8 cellular contexts compared by ENCODE assay signal in genomic region chr4:25180524-25181131, GRCh38. TPM values are rescaled to one million over a fixed set of nuclear protein-coding genes. Genes with fewer than 3 reads are reported as not detected.
DNase-seq lines count a peak whose midpoint lies in the region; ATAC-seq, FAIRE-seq and TF ChIP-seq lines count a peak whose summit lies in the region.

No MANE protein-coding gene starts in this region.

- H3K4me3 ChIP-seq in NT2/D1 (ENCODE audit: insufficient read length, low read depth) (no peak overlapping the region), left lung (no peak overlapping the region)

- no peaks in the 10 kb centered on the region for H3K36me3 ChIP-seq in NT2/D1 (ENCODE audit: insufficient read depth, insufficient read length, low read length)
- H3K36me3 ChIP-seq in left lung = peaks cover 0 to 4% of the 10 kb centered on the region in 2 donors

- DNase-seq in COR-L47 (lab: John Stamatoyannopoulos, UW) = peak; percentile 42
- DNase-seq in NT2/D1 (ENCODE audit: low read depth, low spot score) = peak; percentile 50
- DNase-seq in astrocyte of the hippocampus (ENCODE audit: low read depth, low spot score) = peak; percentile 46
- no peak for DNase-seq in left lung
- no peak for DNase-seq in NCI-H2107 (lab: John Stamatoyannopoulos, UW)
- DNase-seq in GM12891 (ENCODE audit: insufficient read length, low spot score) = no peak

- TF ChIP-seq POLR2A in GM12891 (IDR thresholded peaks at IDR 0.05; ENCODE audit: low read depth, low read length) = no peak

- no peaks in the 10 kb centered on the region for H3K4me1 ChIP-seq in NT2/D1 (ENCODE audit: insufficient read depth, insufficient read length)
- peaks cover 0 to 3% of the 10 kb centered on the region in 2 donors for H3K4me1 ChIP-seq in left lung

- peak; percentile 57 to 60 for TF ChIP-seq CTCF in left lung (IDR thresholded peaks at IDR 0.05)

- no peak for FAIRE-seq in GM12891 (lab: Jason Lieb, UNC)

- ATAC-seq in GM18909 (IDR thresholded peaks at IDR 0.05; ENCODE audit: poor library complexity, unreplicated experiment) (peak; percentile 89), HG03095 (IDR thresholded peaks at IDR 0.05; ENCODE audit: unreplicated experiment) (peak; percentile 85), left lung (peak; percentile 92)

- intact Hi-C loops in left lung (cut with DNase I) = loop anchor here in 1 of 2 donors (10.0 kb wide), 1 partner anchor 184 kb away; no protein-coding TSS in a partner anchor

- H3K9ac ChIP-seq in NT2/D1 (ENCODE audit: insufficient read length, low read depth) = no peak overlapping the region

- H3K27me3 ChIP-seq in NT2/D1 (ENCODE audit: insufficient read depth, insufficient read length) (no peaks in the 10 kb centered on the region), left lung (no peaks in the 10 kb centered on the region)

- H3K9me3 ChIP-seq in NT2/D1 (ENCODE audit: insufficient read depth, low read length) = no peaks in the 10 kb centered on the region
- no peaks in the 10 kb centered on the region for H3K9me3 ChIP-seq in left lung

- no peak overlapping the region for H3K27ac ChIP-seq in left lung

TF ChIP-seq in GM12891, 5 proteins besides CTCF, POLR2A, EP300 and RAD21:
- TF ChIP-seq TAF1 (IDR thresholded peaks at IDR 0.05; ENCODE audit: low read depth, low read length) (no peak), POLR2AphosphoS5 (IDR thresholded peaks at IDR 0.05; ENCODE audit: low read depth, low read length) (no peak), PAX5 (IDR thresholded peaks at IDR 0.05; ENCODE audit: insufficient read depth, low read length, severe bottlenecking) (no peak), POU2F2 (IDR thresholded peaks at IDR 0.05; ENCODE audit: low read depth, low read length) (no peak), SPI1 (IDR thresholded peaks at IDR 0.05; ENCODE audit: low read depth, low read length) (no peak)
TF ChIP-seq in GM12891: peak in this region for 0.

RNA-seq across cellular contexts. Expression of gene SEPSECS, which starts 20.4 kb away (rescaled TPM):
- total RNA-seq in left lung = 1 to 10 TPM; 8.2 to 9.1 TPM
- 2.5 TPM for polyA plus RNA-seq in GM12891 (2012; ENCODE audit: low read depth, missing spikeins)

RNA-seq across cellular contexts. Expression of gene PI4K2B, which starts 53.2 kb away (rescaled TPM):
- 10 to 100 TPM; 22.0 to 23.5 TPM for total RNA-seq in left lung
- 20.3 TPM for polyA plus RNA-seq in GM12891 (2012; ENCODE audit: low read depth, missing spikeins)

Comparison
In these comparisons a context has a peak if more than half of its experiments do, and no peak if none do; other contexts are left out.
1. DNase-seq: peak in COR-L47 (single experiment), NT2/D1 (single experiment) and astrocyte of the hippocampus (single experiment); none in left lung (0 of 2), NCI-H2107 (single experiment) and GM12891 (single experiment).
2. Peak in every context shown above with its lines, with median percentiles within 50 percentile points of each other: ATAC-seq.